12 cellular contexts compared by ENCODE assay signal in genomic region chr22:37880668-37881440, GRCh38. TPM values are rescaled to one million over a fixed set of nuclear protein-coding genes. Genes with fewer than 3 reads are reported as not detected.
DNase-seq lines count a peak whose midpoint lies in the region; ATAC-seq and TF ChIP-seq lines count a peak whose summit lies in the region.
"Had no signal": no experiment of that assay in that cellular context is flagged by ENCODE, and none has a peak within 500 bp of the region (broad histone marks: within the 10 kb centered on the region; RNA-seq: fewer than 3 reads in every experiment).

No MANE protein-coding gene starts in this region.

- POLR2A ChIA-PET in HEK293 (lab: Yijun Ruan, JAX): interaction anchor here (0.7 to 1.2 kb wide), 2 partner anchors 21 to 25 kb away, joined by 3 to 4 read pairs; partner anchors contain the start of gene MICALL1

- no peak for ATAC-seq in HG03520 (IDR thresholded peaks at IDR 0.05; ENCODE audit: unreplicated experiment)

- H3K4me3 ChIP-seq in HEK293 (ENCODE audit: low read depth, low read length) (no peak overlapping the region), astrocyte of the spinal cord (ENCODE audit: low read depth, low read length) (no peak overlapping the region), fibroblast of villous mesenchyme (ENCODE audit: low read depth, low read length) (no peak overlapping the region), BE2C (ENCODE audit: low read depth, low read length) (no peak overlapping the region)
- H3K4me3 ChIP-seq: right atrium auricular region had no signal

- H3K36me3 ChIP-seq in HEK293 (ENCODE audit: control insufficient read depth in 2 of 2, insufficient read depth in 1 of 2, low read length in 2 of 2) (peaks cover 81 to 88% of the 10 kb centered on the region in 2 experiments), BE2C (peaks cover 86% of the 10 kb centered on the region)

- DNase-seq in astrocyte of the spinal cord (ENCODE audit: low read depth, low spot score): peak; percentile 69
- DNase-seq in fibroblast of villous mesenchyme (ENCODE audit: low read depth): peak; percentile 58
- DNase-seq in pulmonary artery endothelial cell (ENCODE audit: low read depth, low spot score): peak; percentile 26
- DNase-seq in stimulated activated naive CD4-positive, alpha-beta T cell (lab: John Stamatoyannopoulos, UW): no peak
- DNase-seq in BE2C: no peak
- DNase-seq in islet precursor cell: no peak
- DNase-seq: activated CD8-positive, alpha-beta memory T cell treated with anti-CD3 and anti-CD28 coated beads, Interleukin-2, amount 50 U/mL, for 48 hours; H7 had no signal

- H3K9me3 ChIP-seq in HEK293 (ENCODE audit: control insufficient read depth, insufficient read depth, low read depth, low read length) (no peaks in the 10 kb centered on the region), BE2C (no peaks in the 10 kb centered on the region)
- H3K9me3 ChIP-seq: right atrium auricular region had no signal

- H3K27ac ChIP-seq in HEK293 (ENCODE audit: extremely low read depth, low read depth, low read length): no peak overlapping the region
- H3K27ac ChIP-seq: right atrium auricular region had no signal

- H3K27me3 ChIP-seq in BE2C: no peaks in the 10 kb centered on the region
- H3K27me3 ChIP-seq: right atrium auricular region had no signal

- H3K4me1 ChIP-seq in HEK293 (ENCODE audit: control insufficient read depth, insufficient read depth, low read length): 0 out of 2 replicates have a peak, but pooled peaks cover 3% of the 10 kb centered on the region
- H3K4me1 ChIP-seq in BE2C: no peaks in the 10 kb centered on the region
- H3K4me1 ChIP-seq: right atrium auricular region had no signal

- TF ChIP-seq CTCF in HEK293 (tag by site-specific recombination; IDR thresholded peaks at IDR 0.05) (no peak), astrocyte of the spinal cord (IDR thresholded peaks at IDR 0.05; ENCODE audit: low read depth, low read length) (no peak), fibroblast of villous mesenchyme (IDR thresholded peaks at IDR 0.05; ENCODE audit: insufficient read depth, low read depth, low read length) (no peak), BE2C (IDR thresholded peaks at IDR 0.05; ENCODE audit: low read depth, low read length) (no peak)

- CTCF ChIA-PET in HEK293 (lab: Yijun Ruan, JAX): interaction anchor here (0.6 to 2.7 kb wide), 5 partner anchors 15 to 1372 kb away, joined by 3 to 16 read pairs (median 4); no protein-coding TSS in a partner anchor

- in situ Hi-C loops in astrocyte of the spinal cord (cut with HindIII; ENCODE audit: low sequenced_read_pairs): no loop called here

TF ChIP-seq in HEK293, 187 proteins besides CTCF, POLR2A, EP300 and RAD21:
- TF ChIP-seq OVOL3 (tag by site-specific recombination; IDR thresholded peaks at IDR 0.05): no peak
- TF ChIP-seq ZNF121 (tag by site-specific recombination; IDR thresholded peaks at IDR 0.05): no peak
- no peak for TF ChIP-seq REST (tag by site-specific recombination; IDR thresholded peaks at IDR 0.05)
- peak; percentile 40; the same call in 1 of the 2 replicates for TF ChIP-seq SP7 (tag by site-specific recombination; IDR thresholded peaks at IDR 0.05)
- TF ChIP-seq ZFP41 (tag by site-specific recombination; IDR thresholded peaks at IDR 0.05; ENCODE audit: borderline replicate concordance): no peak
- no peak for TF ChIP-seq ZNF670 (tag by site-specific recombination; IDR thresholded peaks at IDR 0.05; ENCODE audit: low read depth)

RNA-seq across cellular contexts. Expression of gene MICALL1, which starts 25.2 kb away (rescaled TPM):
- total RNA-seq in fibroblast of villous mesenchyme (39.3 and 47.9 TPM in 2 replicates), pulmonary artery endothelial cell (24.5 and 30.9 TPM in 2 replicates)
- polyA plus RNA-seq in BE2C (2012; ENCODE audit: insufficient read depth, insufficient read length, low read depth): 30.9 TPM

RNA-seq across cellular contexts. Expression of gene EIF3L, which starts 31.6 kb away (rescaled TPM):
- 230 and 285 TPM in 2 replicates for total RNA-seq in fibroblast of villous mesenchyme
- 388 and 436 TPM in 2 replicates for total RNA-seq in pulmonary artery endothelial cell
- polyA plus RNA-seq in BE2C (2012; ENCODE audit: insufficient read depth, insufficient read length, low read depth): 332 TPM

RNA-seq across cellular contexts. Expression of gene ANKRD54, which starts 36.7 kb away (rescaled TPM):
- total RNA-seq in fibroblast of villous mesenchyme (24.8 and 28.5 TPM in 2 replicates), pulmonary artery endothelial cell (25.7 and 27.1 TPM in 2 replicates)
- 95.5 TPM for polyA plus RNA-seq in BE2C (2012; ENCODE audit: insufficient read depth, insufficient read length, low read depth)

RNA-seq across cellular contexts. Expression of gene GALR3, which starts 57.7 kb away (rescaled TPM):
- total RNA-seq in fibroblast of villous mesenchyme (under 0.01 TPM in 1 of 2 replicates, not detected in the other), pulmonary artery endothelial cell (not detected in 2 replicates)
- not detected for polyA plus RNA-seq in BE2C (2012; ENCODE audit: insufficient read depth, insufficient read length, low read depth)
- total RNA-seq: Daoy, H7, right atrium auricular region had no signal

Comparison
In these comparisons a context has a peak if more than half of its experiments do, and no peak if none do; other contexts are left out.
1. DNase-seq: peak in astrocyte of the spinal cord (single experiment), fibroblast of villous mesenchyme (single experiment) and pulmonary artery endothelial cell (single experiment); none in stimulated activated naive CD4-positive, alpha-beta T cell (0 of 6), BE2C (single experiment) and islet precursor cell (single experiment).